Comparison of ENCODE assay signal across 22 cellular contexts in genomic region chr1:2438641-2439040, GRCh38. TPM values are rescaled to one million over a fixed set of nuclear protein-coding genes. Genes with fewer than 3 reads are reported as not detected.
"Had no signal": no experiment of that assay in that cellular context is flagged by ENCODE, and none has a peak within 500 bp of the region (broad histone marks: within the 10 kb centered on the region; RNA-seq: fewer than 3 reads in every experiment).

No MANE protein-coding gene starts in this region.

- H3K4me1 ChIP-seq: parathyroid adenoma, right lobe of liver, sigmoid colon, thyroid gland had no signal

- H3K27ac ChIP-seq: ovary, parathyroid adenoma, psoas muscle, right lobe of liver, sigmoid colon, stomach, thoracic aorta, thyroid gland, tibial nerve, upper lobe of left lung, vagina had no signal

- H3K9me3 ChIP-seq: ovary, psoas muscle, right lobe of liver, sigmoid colon, stomach, thoracic aorta, thyroid gland, tibial nerve, upper lobe of left lung, vagina had no signal

- H3K9ac ChIP-seq: parathyroid adenoma had no signal

- DNase-seq: nephron progenitor cell; occipital lobe; ovary; psoas muscle; right cardiac atrium; right lobe of liver; sigmoid colon; stimulated activated CD4-positive, alpha-beta T cell treated with anti-CD3 and anti-CD28 coated beads, Interleukin-15, amount 100 ng/mL, for 24 hours; stimulated activated CD4-positive, alpha-beta T cell treated with anti-CD3 and anti-CD28 coated beads, Interleukin-2, amount 100 ng/mL, for 24 hours; stimulated activated CD4-positive, alpha-beta T cell treated with anti-CD3 and anti-CD28 coated beads, Interleukin-2, amount 100 ng/mL, for 48 hours; stimulated activated CD4-positive, alpha-beta T cell treated with anti-CD3 and anti-CD28 coated beads, Interleukin-4, amount 100 ng/mL, for 24 hours; stimulated activated naive B cell treated with anti-CD40 and anti-IgM and Interleukin-4, amounts not matched to agents 10 μg/mL and 1 μg/mL and 100 μg/mL, for 72 hours; stimulated activated naive CD4-positive, alpha-beta T cell treated with Interleukin-2 at 50 U/mL for 16 hours; stomach; thyroid gland; trophoblast cell had no signal

- H3K36me3 ChIP-seq: ovary, right lobe of liver, sigmoid colon, stomach, thoracic aorta, thyroid gland, tibial nerve, upper lobe of left lung, vagina had no signal

- H3K27me3 ChIP-seq: ovary, vagina had no signal

- H3K79me2 ChIP-seq: parathyroid adenoma had no signal

- H2AFZ ChIP-seq: parathyroid adenoma had no signal

- H3K4me3 ChIP-seq: ovary, psoas muscle, right lobe of liver, sigmoid colon, stomach, thoracic aorta, thyroid gland, tibial nerve, upper lobe of left lung, vagina had no signal

RNA-seq across cellular contexts. Expression of gene PLCH2, which starts 37.4 kb away (rescaled TPM):
- total RNA-seq: progenitor cell of endocrine pancreas had no signal
